1 cellular context compared by ENCODE assay signal in genomic region chr7:122092964-122093797, GRCh38.
TF ChIP-seq lines count a peak whose summit lies in the region.

No MANE protein-coding gene starts in this region.

TF ChIP-seq in IMR-90, 13 proteins besides CTCF, POLR2A, EP300 and RAD21 (continued from another document):
- TF ChIP-seq CEBPB (IDR thresholded peaks at IDR 0.05; ENCODE audit: low read depth, low read length) (no peak), RFX5 (IDR thresholded peaks at IDR 0.05; ENCODE audit: low read depth, low read length) (no peak)
TF ChIP-seq in IMR-90: peak in this region for 1.
